ENCODE assay signal across 17 cellular contexts in the genomic region with DNA sequence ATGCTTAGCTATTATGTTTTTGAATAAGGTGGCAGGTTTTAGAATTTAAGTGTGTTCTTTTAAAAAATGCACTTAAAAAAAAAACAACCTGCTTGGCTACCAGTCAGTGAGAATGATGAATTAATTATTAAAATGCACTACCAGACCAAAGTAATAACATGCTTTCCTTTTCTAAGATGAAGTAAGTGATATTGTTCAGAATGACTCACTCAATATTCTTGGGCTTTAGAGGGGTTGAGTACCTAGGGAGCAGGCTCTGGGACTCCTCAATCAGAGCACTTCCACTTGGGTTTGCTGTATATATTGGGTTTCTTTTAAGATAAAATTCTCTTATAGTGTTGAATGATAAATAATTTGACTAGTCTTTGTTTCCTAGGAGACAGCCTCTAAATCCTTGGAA. TPM values are rescaled to one million over a fixed set of nuclear protein-coding genes. Genes with fewer than 3 reads are reported as not detected.
DNase-seq lines count a peak whose midpoint lies in the region; ATAC-seq and TF ChIP-seq lines count a peak whose summit lies in the region.
"Had no signal": no experiment of that assay in that cellular context is flagged by ENCODE, and none has a peak within 500 bp of the region (broad histone marks: within the 10 kb centered on the region; RNA-seq: fewer than 3 reads in every experiment).

No MANE protein-coding gene starts in this region.

- H3K4me2 ChIP-seq in IMR-90 (ENCODE audit: low read depth, low read length), result no peak overlapping the region

- dilution Hi-C loops in IMR-90 (cut with HindIII; ENCODE audit: low sequenced_read_pairs, unreplicated experiment), result no loop called here

- H2AK5ac ChIP-seq in IMR-90 (ENCODE audit: low read depth, low read length), result no peak overlapping the region

- no peak overlapping the region for H3K4ac ChIP-seq in IMR-90 (ENCODE audit: low read depth, low read length)

- peaks cover 16 to 61% of the 10 kb centered on the region in 2 experiments; a peak in 3 of 4 replicates for H3K79me1 ChIP-seq in IMR-90 (ENCODE audit: low read depth in 1 of 2, low read length in 2 of 2)

- peak overlapping the region in 4 of 7 donors; percentile 31 to 84 (median 62) for H3K27ac Mint-ChIP-seq in CD4-positive, alpha-beta memory T cell
- H3K27ac Mint-ChIP-seq in activated naive CD4-positive, alpha-beta T cell treated with anti-CD3 and anti-CD28 coated beads, Interleukin-2, amount 10 ng/mL, durations not matched to agents 7 days and 5 days, result no peak overlapping the region
- H3K27ac Mint-ChIP-seq in naive thymus-derived CD4-positive, alpha-beta T cell, result no peak overlapping the region
- H3K27ac Mint-ChIP-seq: activated naive CD4-positive, alpha-beta T cell treated with anti-CD3 and anti-CD28 coated beads, Interleukin-2, amount 50 U/mL, for 72 hours had no signal

- POLR2A ChIA-PET in CD4-positive, alpha-beta memory T cell (lab: Charles Lee; ENCODE audit: partially characterized antibody), result interaction anchor here (1.2 to 1.7 kb wide), 2 partner anchors 9 to 16 kb away, joined by 5 read pairs; a partner anchor contains a TSS
- POLR2A ChIA-PET in IMR-90 (lab: Charles Lee; ENCODE audit: unreplicated experiment), result no interaction called here
- POLR2A ChIA-PET in naive thymus-derived CD4-positive, alpha-beta T cell (lab: Charles Lee), result interaction anchor here (1.2 kb wide), 1 partner anchor 9 kb away, joined by 7 read pairs; a partner anchor contains a TSS

- TF ChIP-seq RAD21 in IMR-90 (IDR thresholded peaks at IDR 0.05; ENCODE audit: low read length), result no peak

- no peak overlapping the region for H3K23ac ChIP-seq in IMR-90 (ENCODE audit: low read depth, low read length)

- no peak overlapping the region for H3K18ac ChIP-seq in IMR-90 (ENCODE audit: low read depth, low read length)

- H3K27me3 ChIP-seq in CD4-positive, alpha-beta memory T cell (ENCODE audit: insufficient read depth, low read length), result no peaks in the 10 kb centered on the region
- no peaks in the 10 kb centered on the region for H3K27me3 ChIP-seq in IMR-90 (ENCODE audit: control insufficient read depth, insufficient read depth, low read length)
- H3K27me3 ChIP-seq in naive thymus-derived CD4-positive, alpha-beta T cell (ENCODE audit: control insufficient read depth in 2 of 2, insufficient read depth in 2 of 2, low read length in 2 of 2), result no peaks in the 10 kb centered on the region
- H3K27me3 ChIP-seq: cardiac muscle cell had no signal

- H3K36me3 Mint-ChIP-seq in CD4-positive, alpha-beta memory T cell, result peaks cover 46 to 50% of the 10 kb centered on the region in 2 donors
- peaks cover 83% of the 10 kb centered on the region for H3K36me3 Mint-ChIP-seq in activated naive CD4-positive, alpha-beta T cell treated with anti-CD3 and anti-CD28 coated beads, Interleukin-2, amount 10 ng/mL, durations not matched to agents 7 days and 5 days
- peaks cover 11 to 72% (median 51%) of the 10 kb centered on the region in 5 donors for H3K36me3 Mint-ChIP-seq in naive thymus-derived CD4-positive, alpha-beta T cell

- H4K20me1 ChIP-seq in IMR-90 (ENCODE audit: insufficient read depth, low read length), result peaks cover 45% of the 10 kb centered on the region; the same call in 1 of the 2 replicates

- no peak for TF ChIP-seq POLR2A in IMR-90 (IDR thresholded peaks at IDR 0.05; ENCODE audit: low read depth, low read length)

- peaks cover 0 to 4% of the 10 kb centered on the region in 2 donors for H3K9me3 ChIP-seq in CD4-positive, alpha-beta memory T cell (ENCODE audit: control insufficient read depth in 1 of 2, low read length in 2 of 2)
- H3K9me3 ChIP-seq in IMR-90 (ENCODE audit: control insufficient read depth, insufficient read depth, low read length), result no peaks in the 10 kb centered on the region
- H3K9me3 ChIP-seq in naive thymus-derived CD4-positive, alpha-beta T cell (ENCODE audit: control insufficient read depth in 2 of 3, low read length in 3 of 3), result peaks cover 0 to 7% (median 0%) of the 10 kb centered on the region in 3 experiments

- H2BK20ac ChIP-seq in IMR-90 (ENCODE audit: low read depth, low read length), result no peak overlapping the region

- H2BK15ac ChIP-seq in IMR-90 (ENCODE audit: low read depth, low read length), result no peak overlapping the region

- intact Hi-C loops in CD4-positive, alpha-beta memory T cell (cut with micrococcal nuclease), result no loop called here
- intact Hi-C loops in IMR-90 (cut with micrococcal nuclease), result no loop called here
- intact Hi-C loops in naive thymus-derived CD4-positive, alpha-beta T cell (cut with micrococcal nuclease), result no loop called here

- no peak overlapping the region for H3K4me3 ChIP-seq in CD4-positive, alpha-beta memory T cell (ENCODE audit: low read length in 2 of 2)
- H3K4me3 ChIP-seq in IMR-90 (ENCODE audit: insufficient read depth, low read depth, low read length) (no peak overlapping the region), fibroblast of mammary gland (ENCODE audit: control insufficient read depth, low read depth, low read length) (no peak overlapping the region)
- no peak overlapping the region for H3K4me3 ChIP-seq in naive thymus-derived CD4-positive, alpha-beta T cell (ENCODE audit: low read length)
- H3K4me3 ChIP-seq: cardiac muscle cell had no signal

- H4K5ac ChIP-seq in IMR-90 (ENCODE audit: low read depth, low read length), result no peak overlapping the region

- H3K14ac ChIP-seq in IMR-90 (replicated peaks; ENCODE audit: low read depth, low read length), result no peak overlapping the region

- H2AK9ac ChIP-seq in IMR-90 (replicated peaks; ENCODE audit: low read depth, low read length, poor library complexity), result no peak overlapping the region

- no peak overlapping the region for H2BK120ac ChIP-seq in IMR-90 (ENCODE audit: low read depth, low read length)

- H3K36me3 ChIP-seq in CD4-positive, alpha-beta memory T cell (ENCODE audit: insufficient read depth, low read length), result no peaks in the 10 kb centered on the region
- peaks cover 2% of the 10 kb centered on the region; the same call in 1 of the 2 replicates for H3K36me3 ChIP-seq in IMR-90 (ENCODE audit: control insufficient read depth, insufficient read depth, low read length)
- H3K36me3 ChIP-seq in naive thymus-derived CD4-positive, alpha-beta T cell (ENCODE audit: control insufficient read depth in 2 of 3, insufficient read depth in 3 of 3, low read length in 3 of 3), result peaks cover 0 to 5% (median 0%) of the 10 kb centered on the region in 3 experiments
- H3K36me3 ChIP-seq: cardiac muscle cell had no signal

- peaks cover 3% of the 10 kb centered on the region; the same call in 1 of the 2 replicates for H3K9me1 ChIP-seq in IMR-90 (ENCODE audit: insufficient read depth, low read length)

- no TSS peak for BruUV-seq in IMR-90 (replicated peaks; lab: Mats Ljungman, UMichigan)

- H3K4me1 ChIP-seq in CD4-positive, alpha-beta memory T cell (ENCODE audit: insufficient read depth, low read length), result peaks cover 80% of the 10 kb centered on the region
- peaks cover 7% of the 10 kb centered on the region for H3K4me1 ChIP-seq in IMR-90 (ENCODE audit: control insufficient read depth, insufficient read depth, low read length)
- H3K4me1 ChIP-seq in naive thymus-derived CD4-positive, alpha-beta T cell (ENCODE audit: control insufficient read depth in 2 of 2, insufficient read depth in 2 of 2, low read length in 2 of 2), result peaks cover 4 to 17% of the 10 kb centered on the region in 2 donors

- H3K9me3 Mint-ChIP-seq in CD4-positive, alpha-beta memory T cell, result peaks cover 0 to 13% (median 6%) of the 10 kb centered on the region in 8 donors
- H3K9me3 Mint-ChIP-seq in activated naive CD4-positive, alpha-beta T cell treated with anti-CD3 and anti-CD28 coated beads, Interleukin-2, amount 10 ng/mL, durations not matched to agents 7 days and 5 days, result peaks cover 43% of the 10 kb centered on the region
- peaks cover 0 to 20% (median 5%) of the 10 kb centered on the region in 11 donors for H3K9me3 Mint-ChIP-seq in naive thymus-derived CD4-positive, alpha-beta T cell

- H3K9ac ChIP-seq in IMR-90 (ENCODE audit: low read depth, low read length), result no peak overlapping the region

- ATAC-seq in GM19452 (IDR thresholded peaks at IDR 0.05; ENCODE audit: unreplicated experiment) (peak; percentile 34), IMR-90 (ENCODE audit: low read depth) (peak; percentile 13; the same call in 1 of the 2 replicates)
- ATAC-seq in naive thymus-derived CD4-positive, alpha-beta T cell, result no peak

- H3K56ac ChIP-seq in IMR-90 (ENCODE audit: extremely low read depth, insufficient read depth, low read length), result no peak overlapping the region

- no peak overlapping the region for H2BK5ac ChIP-seq in IMR-90 (ENCODE audit: low read depth, low read length, poor library complexity, severe bottlenecking)

- no peak overlapping the region for H4K8ac ChIP-seq in IMR-90 (ENCODE audit: low read depth in 2 of 2, low read length in 2 of 2)

- H2AFZ ChIP-seq in IMR-90 (replicated peaks; ENCODE audit: low read length, poor library complexity), result no peak overlapping the region

- peak overlapping the region in 1 of 8 donors; percentile 17 for H3K4me3 Mint-ChIP-seq in CD4-positive, alpha-beta memory T cell
- H3K4me3 Mint-ChIP-seq in activated naive CD4-positive, alpha-beta T cell treated with anti-CD3 and anti-CD28 coated beads, Interleukin-2, amount 10 ng/mL, durations not matched to agents 7 days and 5 days, result no peak overlapping the region
- no peak overlapping the region for H3K4me3 Mint-ChIP-seq in naive thymus-derived CD4-positive, alpha-beta T cell
- H3K4me3 Mint-ChIP-seq: naive B cell had no signal

- peaks cover 57 to 92% (median 73%) of the 10 kb centered on the region in 4 donors for H3K4me1 Mint-ChIP-seq in CD4-positive, alpha-beta memory T cell
- peaks cover 69% of the 10 kb centered on the region for H3K4me1 Mint-ChIP-seq in activated naive CD4-positive, alpha-beta T cell treated with anti-CD3 and anti-CD28 coated beads, Interleukin-2, amount 10 ng/mL, durations not matched to agents 7 days and 5 days
- H3K4me1 Mint-ChIP-seq in naive thymus-derived CD4-positive, alpha-beta T cell, result peaks cover 47 to 87% (median 85%) of the 10 kb centered on the region in 7 donors

- no peak overlapping the region for H3K27ac ChIP-seq in CD4-positive, alpha-beta memory T cell (ENCODE audit: low read depth, low read length)
- H3K27ac ChIP-seq in IMR-90 (ENCODE audit: insufficient read depth, low read length), result no peak overlapping the region
- no peak overlapping the region for H3K27ac ChIP-seq in naive thymus-derived CD4-positive, alpha-beta T cell (ENCODE audit: low read depth, low read length)
- H3K27ac ChIP-seq: cardiac muscle cell, HL-60 had no signal

- in situ Hi-C loops in IMR-90 (cut with MboI; ENCODE audit: low sequenced_read_pairs), result no loop called here

- no peaks in the 10 kb centered on the region for H3K27me3 Mint-ChIP-seq in CD4-positive, alpha-beta memory T cell
- no peaks in the 10 kb centered on the region for H3K27me3 Mint-ChIP-seq in activated naive CD4-positive, alpha-beta T cell treated with anti-CD3 and anti-CD28 coated beads, Interleukin-2, amount 10 ng/mL, durations not matched to agents 7 days and 5 days
- H3K27me3 Mint-ChIP-seq in naive thymus-derived CD4-positive, alpha-beta T cell, result no peaks in the 10 kb centered on the region
- H3K27me3 Mint-ChIP-seq: naive B cell had no signal

- TF ChIP-seq CTCF in IMR-90 (conservative IDR thresholded peaks at IDR 0.05; ENCODE audit: low read depth, low read length), result no peak
- no peak for TF ChIP-seq CTCF in fibroblast of mammary gland (conservative IDR thresholded peaks at IDR 0.05; ENCODE audit: control insufficient read depth, insufficient read depth, low read depth, low read length)

- CTCF ChIA-PET in CD4-positive, alpha-beta memory T cell (lab: Charles Lee; ENCODE audit: partially characterized antibody), result interaction anchor here (1.7 to 3.1 kb wide), 2 partner anchors 9 to 44 kb away, joined by 3 to 10 read pairs; a partner anchor contains a TSS
- CTCF ChIA-PET in IMR-90 (lab: Yijun Ruan, JAX), result no interaction called here
- CTCF ChIA-PET in activated naive CD4-positive, alpha-beta T cell treated with anti-CD3 and anti-CD28 coated beads, Interleukin-2, amount 10 ng/mL, durations not matched to agents 7 days and 5 days (lab: Charles Lee), result interaction anchor here (0.6 kb wide), 1 partner anchor 44 kb away, joined by 3 read pairs; no protein-coding TSS in a partner anchor
- CTCF ChIA-PET in naive thymus-derived CD4-positive, alpha-beta T cell (lab: Charles Lee), result no interaction called here

- DNase-seq in CD4-positive, alpha-beta memory T cell, result no peak
- peak; percentile 35 for DNase-seq in IMR-90
- DNase-seq in fibroblast of mammary gland (ENCODE audit: low read depth), result peak; percentile 34
- no peak for DNase-seq in activated naive CD4-positive, alpha-beta T cell treated with anti-CD3 and anti-CD28 coated beads, Interleukin-2, amount 10 ng/mL, durations not matched to agents 7 days and 5 days
- no peak for DNase-seq in NCI-H446 (lab: John Stamatoyannopoulos, UW)
- DNase-seq in naive thymus-derived CD4-positive, alpha-beta T cell, result no peak
- DNase-seq in AG08396 (ENCODE audit: low spot score), result no peak
- DNase-seq: activated CD4-positive, alpha-beta T cell treated with anti-CD3 and anti-CD28 coated beads for 1 hour; effector CD4-positive, alpha-beta T cell; KG1; naive B cell; NCI-H1417; Right ventricle myocardium superior had no signal

- H4K91ac ChIP-seq in IMR-90 (ENCODE audit: insufficient read depth, low read depth, low read length), result no peak overlapping the region

RNA-seq across cellular contexts. Expression of a gene that starts 8.6 kb away (rescaled TPM):
- total RNA-seq in CD4-positive, alpha-beta memory T cell, result 10 to 100 TPM; 31.7 to 34.0 TPM
- 10 to 100 TPM; 11.3 to 13.8 TPM for polyA plus RNA-seq in CD4-positive, alpha-beta memory T cell
- 22.9 and 31.9 TPM in 2 replicates for total RNA-seq in IMR-90 (2012; rRNA removed)
- 23.3 and 24.6 TPM in 2 replicates for polyA plus RNA-seq in IMR-90 (2012; rRNA removed)
- polyA plus RNA-seq in IMR-90 (2012; cell fraction: cytosol; rRNA removed), result 9.1 and 9.3 TPM in 2 replicates
- 10.0 and 25.1 TPM in 2 replicates for polyA plus RNA-seq in IMR-90 (2012; cell fraction: nucleus; rRNA removed; ENCODE audit: low replicate concordance)
- total RNA-seq in naive thymus-derived CD4-positive, alpha-beta T cell, result 10 to 100 TPM; 18.3 to 25.4 (median 19.6) TPM
- polyA plus RNA-seq in naive thymus-derived CD4-positive, alpha-beta T cell, result 10 to 100 TPM; 11.9 to 13.6 TPM

RNA-seq across cellular contexts. Expression of a gene that starts 35.4 kb away (rescaled TPM):
- 1 to 10 TPM; 1.7 to 3.4 TPM for total RNA-seq in CD4-positive, alpha-beta memory T cell
- 1 to 10 TPM; 1.4 to 3.1 TPM for polyA plus RNA-seq in CD4-positive, alpha-beta memory T cell
- total RNA-seq in IMR-90 (2012; rRNA removed), result 10.0 and 23.6 TPM in 2 replicates
- polyA plus RNA-seq in IMR-90 (2012; rRNA removed), result 17.8 and 24.9 TPM in 2 replicates
- polyA plus RNA-seq in IMR-90 (2012; cell fraction: cytosol; rRNA removed), result 10.3 and 14.4 TPM in 2 replicates
- polyA plus RNA-seq in IMR-90 (2012; cell fraction: nucleus; rRNA removed; ENCODE audit: low replicate concordance), result 7.9 and 16.2 TPM in 2 replicates
- total RNA-seq in naive thymus-derived CD4-positive, alpha-beta T cell, result 1 to 10 TPM in 1 of 5 experiments, under 1 TPM in 2, not detected in 2; 0.24 to 1.6 (median 0.80) TPM
- 1 to 10 TPM in 1 of 2 donors, not detected in 1; 1.5 TPM for polyA plus RNA-seq in naive thymus-derived CD4-positive, alpha-beta T cell

Comparison
In these comparisons a context has a peak if more than half of its experiments do, and no peak if none do; other contexts are left out.
1. DNase-seq: peak in IMR-90 (single experiment) and fibroblast of mammary gland (single experiment); none in CD4-positive, alpha-beta memory T cell (0 of 5), activated naive CD4-positive, alpha-beta T cell treated with anti-CD3 and anti-CD28 coated beads, Interleukin-2, amount 10 ng/mL, durations not matched to agents 7 days and 5 days (single experiment), NCI-H446 (0 of 2), naive thymus-derived CD4-positive, alpha-beta T cell (0 of 9) and AG08396 (single experiment).
2. H3K27ac Mint-ChIP-seq: peak in CD4-positive, alpha-beta memory T cell (4 of 7); none in activated naive CD4-positive, alpha-beta T cell treated with anti-CD3 and anti-CD28 coated beads, Interleukin-2, amount 10 ng/mL, durations not matched to agents 7 days and 5 days (single experiment) and naive thymus-derived CD4-positive, alpha-beta T cell (0 of 9).
3. CTCF ChIA-PET loops: an anchor here in CD4-positive, alpha-beta memory T cell (1.7 to 3.1 kb wide) and activated naive CD4-positive, alpha-beta T cell treated with anti-CD3 and anti-CD28 coated beads, Interleukin-2, amount 10 ng/mL, durations not matched to agents 7 days and 5 days (0.6 kb wide); none called in IMR-90 and naive thymus-derived CD4-positive, alpha-beta T cell.